In the genomic region with DNA sequence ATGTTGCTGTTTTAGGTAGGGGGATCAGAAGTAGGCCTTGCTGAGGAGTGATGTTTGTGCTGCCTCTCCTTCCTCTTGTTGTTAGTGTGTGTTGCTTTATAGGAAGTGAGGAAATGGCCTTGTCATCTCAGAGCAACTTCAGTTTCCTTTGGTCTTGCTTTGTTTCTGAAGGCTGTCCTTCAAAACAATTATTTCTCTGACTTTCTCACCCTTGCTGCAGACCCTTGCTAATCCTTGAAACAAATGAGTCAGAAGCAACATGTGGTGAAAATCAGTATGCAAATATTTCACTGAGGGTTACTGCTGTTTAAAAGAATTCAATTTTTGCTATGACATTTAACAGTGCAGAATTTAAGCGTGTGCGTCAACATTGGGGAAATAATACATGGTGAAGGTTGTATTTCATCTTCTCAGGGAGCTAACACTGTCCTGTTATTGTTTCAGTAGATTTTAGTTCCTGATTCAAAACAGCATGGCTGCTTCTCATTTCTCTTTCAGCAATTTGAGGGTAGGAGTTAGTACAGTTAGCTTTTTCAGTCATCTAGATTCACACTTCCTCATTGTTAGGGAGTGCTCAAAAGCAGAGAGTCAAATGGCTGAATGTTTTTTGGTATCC, we compare ENCODE assay signal across 8 cellular contexts. TPM values are rescaled to one million over a fixed set of nuclear protein-coding genes. Genes with fewer than 3 reads are reported as not detected.
DNase-seq lines count a peak whose midpoint lies in the region; ATAC-seq lines count a peak whose summit lies in the region.

No MANE protein-coding gene starts in this region.

- DNase-seq in ELR (ENCODE audit: low read depth) = peak; percentile 71
- DNase-seq in astrocyte of the hippocampus (ENCODE audit: low read depth, low spot score) = peak; percentile 79
- DNase-seq in epidermal melanocyte (ENCODE audit: insufficient read length, low spot score) = no peak
- no peak for DNase-seq in cerebellum (ENCODE audit: low spot score)
- DNase-seq in GM03348 (ENCODE audit: low spot score) = no peak

- H3K27ac ChIP-seq in skin epidermis = peak overlapping the region in 16 of 21 experiments; percentile 3 to 78 (median 44)

- peak; percentile 91 for ATAC-seq in GM21367 (IDR thresholded peaks at IDR 0.05; ENCODE audit: unreplicated experiment)
- peak; percentile 83 for ATAC-seq in HG03521 (IDR thresholded peaks at IDR 0.05; ENCODE audit: unreplicated experiment)

- H3K4me3 ChIP-seq in skin epidermis = no peak overlapping the region

RNA-seq across cellular contexts. Expression of gene RNF144B, which starts 13.8 kb away (rescaled TPM):
- total RNA-seq in cerebellum = 3.3 TPM

Comparison
In these comparisons a context has a peak if more than half of its experiments do, and no peak if none do; other contexts are left out.
1. DNase-seq: peak in ELR (single experiment) and astrocyte of the hippocampus (single experiment); none in epidermal melanocyte (single experiment), cerebellum (single experiment) and GM03348 (single experiment).